In genomic region chr2:70553334-70553583, GRCh38 we compare ENCODE assay signal across 1 cellular context.
A peak's percentile ranks its signal among the peaks of the same experiment; 100 is the strongest.
TF ChIP-seq lines count a peak whose summit lies in the region.

No MANE protein-coding gene starts in this region.

TF ChIP-seq in HCT116, 20 proteins besides CTCF, POLR2A, EP300 and RAD21:
- TF ChIP-seq REST (IDR thresholded peaks at IDR 0.05; ENCODE audit: low read depth): no peak
- TF ChIP-seq TCF7L2 (IDR thresholded peaks at IDR 0.05; ENCODE audit: borderline replicate concordance, extremely low read depth, insufficient read depth, insufficient read length): peak; percentile 7
